18 cellular contexts compared by ENCODE assay signal in genomic region chr22:32994046-32994827, GRCh38.
A peak's percentile ranks its signal among the peaks of the same experiment; 100 is the strongest.
DNase-seq lines count a peak whose midpoint lies in the region; FAIRE-seq and TF ChIP-seq lines count a peak whose summit lies in the region.
"Had no signal": no experiment of that assay in that cellular context is flagged by ENCODE, and none has a peak within 500 bp of the region (broad histone marks: within the 10 kb centered on the region; RNA-seq: fewer than 3 reads in every experiment).

No MANE protein-coding gene starts in this region.

- 79% methylated on average over 7 to 14 of the region's 18 CpGs for WGBS in esophagus squamous epithelium, 2 donors
- WGBS in mesodermal cell (ENCODE audit: insufficient coverage in 2 of 2), 2 experiments, result 79 to 81% methylated on average over 7 to 10 of the region's 18 CpGs

- TF ChIP-seq CTCF in RWPE1 (conservative IDR thresholded peaks at IDR 0.05; ENCODE audit: low read depth) (no peak), esophagus squamous epithelium (IDR thresholded peaks at IDR 0.05) (no peak)

- no peak for TF ChIP-seq POLR2A in esophagus squamous epithelium (IDR thresholded peaks at IDR 0.05)

- no peak for FAIRE-seq in HTR-8/SVneo (lab: Jason Lieb, UNC)

- intact Hi-C loops in esophagus squamous epithelium (cut with DNase I), result loop anchor here (10.0 kb wide), 1 partner anchor 339 kb away; no protein-coding TSS in a partner anchor

- H3K36me3 ChIP-seq in esophagus squamous epithelium, result no peaks in the 10 kb centered on the region
- H3K36me3 ChIP-seq in mesodermal cell (ENCODE audit: control insufficient read depth, insufficient read depth, low read length), result no peaks in the 10 kb centered on the region
- H3K36me3 ChIP-seq: WERI-Rb-1 had no signal

- H3K4me1 ChIP-seq in esophagus squamous epithelium (peaks cover 6 to 60% (median 32%) of the 10 kb centered on the region in 3 donors), mesodermal cell (ENCODE audit: control insufficient read depth, insufficient read depth, low read length, poor library complexity, severe bottlenecking) (peaks cover 14% of the 10 kb centered on the region)

- H3K27me3 ChIP-seq in esophagus squamous epithelium, result no peaks in the 10 kb centered on the region
- H3K27me3 ChIP-seq: dorsolateral prefrontal cortex had no signal

- POLR2A ChIA-PET in RWPE1 (lab: Yijun Ruan, JAX; ENCODE audit: low non-redundant PET), result no interaction called here

- no peak overlapping the region for H3K4me3 ChIP-seq in esophagus squamous epithelium
- H3K4me3 ChIP-seq in mesodermal cell (ENCODE audit: extremely low read depth, insufficient read depth, low read length, poor library complexity, severe bottlenecking), result no peak overlapping the region
- H3K4me3 ChIP-seq: dorsolateral prefrontal cortex had no signal

- H3K27ac ChIP-seq in RWPE1 (peak overlapping the region; percentile 95), esophagus squamous epithelium (peak overlapping the region; percentile 6 to 73 (median 65)), mesodermal cell (ENCODE audit: low read depth, low read length, severe bottlenecking) (peak overlapping the region; percentile 78), substantia nigra (ENCODE audit: low read depth, low read length, poor library complexity, severe bottlenecking) (no peak overlapping the region)
- H3K27ac ChIP-seq: KMS-11, WERI-Rb-1 had no signal

- no peaks in the 10 kb centered on the region for H3K9me3 ChIP-seq in esophagus squamous epithelium
- H3K9me3 ChIP-seq in mesodermal cell (ENCODE audit: control insufficient read depth, low read length), result no peaks in the 10 kb centered on the region

- CTCF ChIA-PET in RWPE1 (lab: Yijun Ruan, JAX), result no interaction called here

- DNase-seq in RWPE1 (ENCODE audit: low spot score) (no peak), esophagus squamous epithelium (lab: John Stamatoyannopoulos, UW) (no peak), substantia nigra (lab: John Stamatoyannopoulos, UW) (peak in 39 of 49 donors; percentile 5 to 83 (median 56)), epidermal melanocyte (ENCODE audit: insufficient read length, low spot score) (no peak), HTR-8/SVneo (ENCODE audit: insufficient read length, low spot score) (no peak), EL (no peak), HT-29 (ENCODE audit: low spot score) (no peak)
- DNase-seq: activated effector memory CD4-positive, alpha-beta T cell treated with Interleukin-2 at 50 U/mL for 16 hours; COR-L47; HFFc6; NCI-H1105; NCI-H2171; stimulated activated CD4-positive, alpha-beta T cell treated with anti-CD3 and anti-CD28 coated beads, Interleukin-4, amount 100 ng/mL, for 1 hour; T-helper 1 cell; WERI-Rb-1 had no signal

Comparison
In these comparisons a context has a peak if more than half of its experiments do, and no peak if none do; other contexts are left out.
1. DNase-seq: peak in substantia nigra (39 of 49); none in RWPE1 (single experiment), esophagus squamous epithelium (single experiment), epidermal melanocyte (single experiment), HTR-8/SVneo (single experiment), EL (single experiment) and HT-29 (single experiment).